ENCODE assay signal across 28 cellular contexts in genomic region chr3:117618462-117618861, GRCh38.
"Had no signal": no experiment of that assay in that cellular context is flagged by ENCODE, and none has a peak within 500 bp of the region (broad histone marks: within the 10 kb centered on the region; RNA-seq: fewer than 3 reads in every experiment).

No MANE protein-coding gene starts in this region.

- H3K9me3 ChIP-seq: ascending aorta, breast epithelium, esophagus muscularis mucosa, gastrocnemius medialis, heart left ventricle had no signal

- ATAC-seq: activated CD4-positive, alpha-beta T cell treated with anti-CD3 and anti-CD28 coated beads for 36 hours; activated naive CD4-positive, alpha-beta T cell treated with anti-CD3 and anti-CD28 coated beads, Interleukin-2, amount 50 U/mL, for 72 hours; activated T-cell treated with anti-CD3 and anti-CD28 coated beads, Interleukin-2, amount 50 U/mL, for 72 hours; effector memory CD8-positive, alpha-beta T cell; foreskin keratinocyte; gastrocnemius medialis; heart left ventricle had no signal

- H3K4me3 ChIP-seq: ascending aorta, breast epithelium, esophagus muscularis mucosa, gastrocnemius medialis, heart left ventricle had no signal

- H3K36me3 ChIP-seq: ascending aorta, breast epithelium, esophagus muscularis mucosa, gastrocnemius medialis, heart left ventricle had no signal

- H3K27ac ChIP-seq: ascending aorta, breast epithelium, esophagus muscularis mucosa, foreskin keratinocyte, gastrocnemius medialis, heart left ventricle had no signal

- H3K27me3 ChIP-seq: ascending aorta, breast epithelium, esophagus muscularis mucosa, foreskin keratinocyte, gastrocnemius medialis, heart left ventricle had no signal

- DNase-seq: activated CD4-positive, alpha-beta memory T cell treated with anti-CD3 and anti-CD28 coated beads, Interleukin-2, amount 10 ng/mL, durations not matched to agents 7 days and 5 days; activated CD4-positive, alpha-beta T cell treated with anti-CD3 and anti-CD28 coated beads for 36 hours; activated CD4-positive, alpha-beta T cell treated with anti-CD3 and anti-CD28 coated beads, Interleukin-2, amount 10 ng/mL, durations not matched to agents 7 days and 5 days; activated CD4-positive, alpha-beta T cell treated with anti-CD3 and anti-CD28 coated beads, Interleukin-2, amount 50 U/mL, for 4 hours; activated CD4-positive, CD25-positive, alpha-beta regulatory T cell; activated CD4-positive, CD25-positive, alpha-beta regulatory T cell treated with anti-CD3 and anti-CD28 coated beads, Interleukin-2, amount 50 U/mL, for 72 hours; activated CD8-positive, alpha-beta memory T cell treated with anti-CD3 and anti-CD28 coated beads, Interleukin-2, amount 50 U/mL, for 48 hours; activated gamma-delta T cell; activated naive CD4-positive, alpha-beta T cell; activated naive CD4-positive, alpha-beta T cell treated with anti-CD3 and anti-CD28 coated beads, Interleukin-2, amount 10 ng/mL, durations not matched to agents 7 days and 5 days; activated naive CD8-positive, alpha-beta T cell treated with anti-CD3 and anti-CD28 coated beads, Interleukin-2, amount 10 ng/mL, durations not matched to agents 7 days and 5 days; activated T-cell treated with anti-CD3 and anti-CD28 coated beads for 4 hours; activated T-cell treated with anti-CD3 and anti-CD28 coated beads, Interleukin-2, amount 50 U/mL, for 24 hours; activated T-cell treated with anti-CD3 and anti-CD28 coated beads, Interleukin-2, amount 50 U/mL, for 72 hours; cortex of kidney; dermis blood vessel endothelial cell; effector CD4-positive, alpha-beta T cell; effector memory CD8-positive, alpha-beta T cell; erythroblast; foreskin keratinocyte; gastrocnemius medialis; glutamatergic neuron; heart left ventricle; T-helper 2 cell had no signal

- H3K4me1 ChIP-seq: ascending aorta, breast epithelium, esophagus muscularis mucosa, gastrocnemius medialis, heart left ventricle had no signal
